Comparison of ENCODE assay signal across 9 cellular contexts in the genomic region with DNA sequence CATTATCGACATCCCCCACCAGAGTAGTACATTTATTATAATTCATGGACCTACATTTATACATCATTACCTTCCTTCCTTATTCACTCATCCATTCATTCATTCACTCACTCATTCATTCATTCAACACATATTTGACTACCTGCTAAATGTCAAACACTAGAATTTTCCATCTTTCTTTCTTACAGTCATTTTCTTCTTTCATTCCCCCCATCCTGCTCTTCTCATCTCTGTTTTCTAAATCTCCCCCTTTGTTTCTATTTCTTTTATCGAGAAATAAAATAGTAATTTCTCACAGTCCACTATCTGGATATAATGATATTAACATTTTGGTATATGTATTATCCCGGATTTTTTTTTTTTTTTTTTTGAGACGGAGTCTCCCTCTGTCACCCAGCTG. TPM values are rescaled to one million over a fixed set of nuclear protein-coding genes. Genes with fewer than 3 reads are reported as not detected.
"Had no signal": no experiment of that assay in that cellular context is flagged by ENCODE, and none has a peak within 500 bp of the region (broad histone marks: within the 10 kb centered on the region; RNA-seq: fewer than 3 reads in every experiment).

No MANE protein-coding gene starts in this region.

- DNase-seq: GM23248, GOT3, H7, H9, HCEC 1CT, HFFc6 had no signal

- H3K4me1 ChIP-seq: HAP-1 had no signal

- H3K4me3 ChIP-seq: GM23248, GM23338, HAP-1 had no signal

- H3K36me3 ChIP-seq: HAP-1 had no signal

- H3K9me3 ChIP-seq: HAP-1 had no signal

- H3K27ac ChIP-seq: GM23248 had no signal

RNA-seq across cellular contexts. Expression of a gene that starts 27.8 kb away (rescaled TPM):
- total RNA-seq: GM23248, GM23338, H1, H7, H9 had no signal
